1 cellular context compared by ENCODE assay signal in the genomic region with DNA sequence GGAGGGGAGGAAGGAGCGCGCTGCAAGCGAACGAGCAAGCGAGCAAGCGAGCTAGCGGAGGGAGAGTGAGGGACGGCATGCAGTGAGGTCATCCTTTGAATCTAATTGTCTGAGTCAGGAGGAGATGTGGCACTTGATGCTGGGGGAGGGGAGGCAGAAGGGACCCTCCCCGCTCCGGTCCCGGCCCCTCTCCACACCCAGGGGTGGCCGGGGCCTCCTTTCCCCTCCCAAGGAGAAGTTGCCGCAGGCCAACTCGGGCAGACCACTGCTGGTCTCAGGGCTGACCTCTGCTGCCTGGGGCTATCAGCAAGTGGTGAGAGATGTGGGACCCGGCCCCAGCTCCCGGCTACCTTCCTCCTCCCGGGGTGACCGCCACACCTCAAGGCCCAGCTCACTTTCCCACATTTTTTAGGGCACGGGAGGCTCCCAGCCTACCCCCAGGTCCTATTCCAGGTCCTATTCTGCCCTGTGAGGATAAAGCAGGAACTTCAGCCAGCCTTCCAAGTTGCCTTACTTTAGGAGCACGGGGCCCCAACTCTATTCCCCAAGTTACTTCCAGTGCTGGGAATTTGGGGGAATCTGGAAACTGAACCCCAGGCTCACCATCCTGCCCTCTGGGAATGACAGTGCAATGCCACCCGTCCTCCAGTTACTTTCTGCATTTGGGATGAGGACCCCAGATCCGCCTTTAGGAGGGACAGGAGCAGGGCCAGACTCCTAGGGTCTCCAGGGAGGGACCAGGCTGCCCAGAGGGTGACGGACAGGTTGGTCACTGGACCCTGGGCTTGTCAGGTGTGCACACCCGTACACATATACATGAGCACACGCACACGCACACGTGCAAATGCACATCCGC.
TF ChIP-seq lines count a peak whose summit lies in the region.

No MANE protein-coding gene starts in this region.

TF ChIP-seq in GM12878, 131 proteins besides CTCF, POLR2A, EP300 and RAD21:
- TF ChIP-seq, protein P1, sequence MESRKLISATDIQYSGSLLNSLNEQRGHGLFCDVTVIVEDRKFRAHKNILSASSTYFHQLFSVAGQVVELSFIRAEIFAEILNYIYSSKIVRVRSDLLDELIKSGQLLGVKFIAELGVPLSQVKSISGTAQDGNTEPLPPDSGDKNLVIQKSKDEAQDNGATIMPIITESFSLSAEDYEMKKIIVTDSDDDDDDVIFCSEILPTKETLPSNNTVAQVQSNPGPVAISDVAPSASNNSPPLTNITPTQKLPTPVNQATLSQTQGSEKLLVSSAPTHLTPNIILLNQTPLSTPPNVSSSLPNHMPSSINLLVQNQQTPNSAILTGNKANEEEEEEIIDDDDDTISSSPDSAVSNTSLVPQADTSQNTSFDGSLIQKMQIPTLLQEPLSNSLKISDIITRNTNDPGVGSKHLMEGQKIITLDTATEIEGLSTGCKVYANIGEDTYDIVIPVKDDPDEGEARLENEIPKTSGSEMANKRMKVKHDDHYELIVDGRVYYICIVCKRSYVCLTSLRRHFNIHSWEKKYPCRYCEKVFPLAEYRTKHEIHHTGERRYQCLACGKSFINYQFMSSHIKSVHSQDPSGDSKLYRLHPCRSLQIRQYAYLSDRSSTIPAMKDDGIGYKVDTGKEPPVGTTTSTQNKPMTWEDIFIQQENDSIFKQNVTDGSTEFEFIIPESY (IDR thresholded peaks at IDR 0.05): no peak
- TF ChIP-seq MYB (IDR thresholded peaks at IDR 0.05; ENCODE audit: borderline replicate concordance, low read depth, low read length) (no peak), RBBP5 (conservative IDR thresholded peaks at IDR 0.05) (no peak)
- TF ChIP-seq, protein P2, sequence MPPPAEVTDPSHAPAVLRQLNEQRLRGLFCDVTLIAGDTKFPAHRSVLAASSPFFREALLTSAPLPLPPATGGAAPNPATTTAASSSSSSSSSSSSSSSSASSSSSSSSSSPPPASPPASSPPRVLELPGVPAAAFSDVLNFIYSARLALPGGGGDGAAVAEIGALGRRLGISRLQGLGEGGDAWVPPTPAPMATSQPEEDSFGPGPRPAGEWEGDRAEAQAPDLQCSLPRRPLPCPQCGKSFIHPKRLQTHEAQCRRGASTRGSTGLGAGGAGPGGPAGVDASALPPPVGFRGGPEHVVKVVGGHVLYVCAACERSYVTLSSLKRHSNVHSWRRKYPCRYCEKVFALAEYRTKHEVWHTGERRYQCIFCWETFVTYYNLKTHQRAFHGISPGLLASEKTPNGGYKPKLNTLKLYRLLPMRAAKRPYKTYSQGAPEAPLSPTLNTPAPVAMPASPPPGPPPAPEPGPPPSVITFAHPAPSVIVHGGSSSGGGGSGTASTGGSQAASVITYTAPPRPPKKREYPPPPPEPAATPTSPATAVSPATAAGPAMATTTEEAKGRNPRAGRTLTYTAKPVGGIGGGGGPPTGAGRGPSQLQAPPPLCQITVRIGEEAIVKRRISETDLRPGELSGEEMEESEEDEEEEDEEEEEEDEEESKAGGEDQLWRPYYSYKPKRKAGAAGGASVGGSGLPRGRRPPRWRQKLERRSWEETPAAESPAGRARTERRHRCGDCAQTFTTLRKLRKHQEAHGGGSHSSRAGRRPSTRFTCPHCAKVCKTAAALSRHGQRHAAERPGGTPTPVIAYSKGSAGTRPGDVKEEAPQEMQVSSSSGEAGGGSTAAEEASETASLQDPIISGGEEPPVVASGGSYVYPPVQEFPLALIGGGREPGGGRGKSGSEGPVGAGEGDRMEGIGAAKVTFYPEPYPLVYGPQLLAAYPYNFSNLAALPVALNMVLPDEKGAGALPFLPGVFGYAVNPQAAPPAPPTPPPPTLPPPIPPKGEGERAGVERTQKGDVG (CRISPR knock-in tag; IDR thresholded peaks at IDR 0.05): no peak
